In the genomic region with DNA sequence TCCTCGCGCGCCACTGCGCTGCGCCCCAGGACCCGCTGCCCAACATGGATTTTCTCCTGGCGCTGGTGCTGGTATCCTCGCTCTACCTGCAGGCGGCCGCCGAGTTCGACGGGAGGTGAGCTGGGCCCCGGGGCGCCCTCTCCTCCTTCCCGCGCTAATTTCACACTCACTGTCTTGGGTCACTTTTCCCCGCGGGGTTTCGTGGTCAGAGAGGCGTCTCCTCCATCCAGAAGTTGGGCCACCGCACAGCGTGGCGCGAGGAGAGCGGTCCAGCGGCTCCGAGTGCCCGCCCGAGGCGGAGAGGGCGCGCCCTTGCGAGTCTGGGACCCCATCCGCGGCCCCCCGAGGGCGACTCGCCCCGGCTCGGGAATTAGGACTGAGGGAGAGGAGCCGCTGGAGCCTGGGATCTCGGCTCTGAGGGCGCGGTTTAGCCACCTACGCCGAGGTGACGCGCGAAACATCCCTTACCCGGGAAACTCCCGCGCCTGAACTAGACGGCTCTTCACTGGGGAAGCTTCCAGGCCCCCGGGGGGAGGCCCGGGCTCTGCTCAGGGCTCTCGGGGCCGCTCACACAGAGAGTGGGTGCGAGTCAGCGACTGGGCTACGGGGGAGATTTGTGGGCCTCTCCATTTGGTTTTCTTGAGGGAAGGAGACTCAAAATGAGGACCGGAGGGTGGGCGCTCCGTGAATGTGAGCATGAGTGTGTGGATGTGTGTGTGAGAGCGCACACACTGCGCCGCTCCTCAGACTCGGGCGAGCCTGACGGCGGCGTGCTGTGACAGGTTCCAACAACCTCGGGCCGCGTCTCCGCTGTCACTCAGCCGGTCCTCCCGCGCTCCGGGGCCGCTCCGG, we compare ENCODE assay signal across 2 cellular contexts.
TF ChIP-seq lines count a peak whose summit lies in the region.

No MANE protein-coding gene starts in this region.

TF ChIP-seq in HEK293T, 16 proteins besides CTCF, POLR2A, EP300 and RAD21 (continued from another document):
- TF ChIP-seq FOXM1 (IDR thresholded peaks at IDR 0.05; ENCODE audit: borderline replicate concordance) (no peak), LEF1 (IDR thresholded peaks at IDR 0.05; ENCODE audit: borderline replicate concordance) (no peak), FOXA1 (IDR thresholded peaks at IDR 0.05) (no peak), ARNT (IDR thresholded peaks at IDR 0.05) (no peak), CTBP1 (IDR thresholded peaks at IDR 0.05; ENCODE audit: borderline replicate concordance) (no peak), BHLHE40 (IDR thresholded peaks at IDR 0.05; ENCODE audit: borderline replicate concordance) (no peak), FOXK2 (IDR thresholded peaks at IDR 0.05) (no peak)

TF ChIP-seq in H1, 55 proteins besides CTCF, POLR2A, EP300 and RAD21 (continued from another document):
- TF ChIP-seq CBX5 (IDR thresholded peaks at IDR 0.05; ENCODE audit: low read depth, low read length) (no peak), SUZ12 (IDR thresholded peaks at IDR 0.05; ENCODE audit: low read length) (peak; percentile 92), TBP (IDR thresholded peaks at IDR 0.05; ENCODE audit: low read depth, low read length) (no peak), PHF8 (conservative IDR thresholded peaks at IDR 0.05; ENCODE audit: low read depth, low read length) (no peak; the same call in 1 of the 2 replicates), EZH2 (IDR thresholded peaks at IDR 0.05; ENCODE audit: low read depth, low read length, severe bottlenecking) (peak; percentile 82), CTBP2 (IDR thresholded peaks at IDR 0.05; ENCODE audit: borderline replicate concordance, insufficient read depth, insufficient read length, low read length) (no peak), RBBP5 (IDR thresholded peaks at IDR 0.05; ENCODE audit: borderline replicate concordance, low read depth, low read length) (0 out of 2 replicates have a peak, but pooled peaks have one; percentile 29), SP2 (IDR thresholded peaks at IDR 0.05; ENCODE audit: low read length) (no peak), MAFK (IDR thresholded peaks at IDR 0.05; ENCODE audit: low read depth, low read length) (no peak), TEAD4 (IDR thresholded peaks at IDR 0.05; ENCODE audit: low read depth, low read length) (no peak), SP4 (IDR thresholded peaks at IDR 0.05; ENCODE audit: low read length) (no peak), SAP30 (IDR thresholded peaks at IDR 0.05; ENCODE audit: insufficient read depth, insufficient replicate concordance, low read length) (no peak), BCL11A (IDR thresholded peaks at IDR 0.05; ENCODE audit: low read depth in 2 of 2, low read length in 2 of 2) (no peak), KDM5A (IDR thresholded peaks at IDR 0.05; ENCODE audit: low read length) (no peak), TAF1 (IDR thresholded peaks at IDR 0.05; ENCODE audit: low read depth, low read length) (no peak), RXRA (IDR thresholded peaks at IDR 0.05; ENCODE audit: insufficient read depth, low read depth, low read length) (no peak), GTF2F1 (IDR thresholded peaks at IDR 0.05; ENCODE audit: borderline replicate concordance, low read depth, low read length) (no peak), HDAC6 (IDR thresholded peaks at IDR 0.05; ENCODE audit: low read depth, low read length) (no peak), TCF12 (IDR thresholded peaks at IDR 0.05; ENCODE audit: low read depth, low read length) (no peak), CEBPB (IDR thresholded peaks at IDR 0.05; ENCODE audit: low read depth, low read length) (no peak), HDAC2 (IDR thresholded peaks at IDR 0.05; ENCODE audit: borderline replicate concordance in 1 of 2, low read depth in 2 of 2, low read length in 2 of 2) (no peak), SRF (IDR thresholded peaks at IDR 0.05; ENCODE audit: low read depth, low read length) (no peak)
- TF ChIP-seq, protein P1, sequence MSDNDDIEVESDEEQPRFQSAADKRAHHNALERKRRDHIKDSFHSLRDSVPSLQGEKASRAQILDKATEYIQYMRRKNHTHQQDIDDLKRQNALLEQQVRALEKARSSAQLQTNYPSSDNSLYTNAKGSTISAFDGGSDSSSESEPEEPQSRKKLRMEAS (IDR thresholded peaks at IDR 0.05), result peak; percentile 35; the same call in 1 of the 2 replicates
- TF ChIP-seq, protein P2, sequence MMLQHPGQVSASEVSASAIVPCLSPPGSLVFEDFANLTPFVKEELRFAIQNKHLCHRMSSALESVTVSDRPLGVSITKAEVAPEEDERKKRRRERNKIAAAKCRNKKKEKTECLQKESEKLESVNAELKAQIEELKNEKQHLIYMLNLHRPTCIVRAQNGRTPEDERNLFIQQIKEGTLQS (IDR thresholded peaks at IDR 0.05; ENCODE audit: insufficient read depth, low read depth, low read length), result no peak
- TF ChIP-seq, protein P3, sequence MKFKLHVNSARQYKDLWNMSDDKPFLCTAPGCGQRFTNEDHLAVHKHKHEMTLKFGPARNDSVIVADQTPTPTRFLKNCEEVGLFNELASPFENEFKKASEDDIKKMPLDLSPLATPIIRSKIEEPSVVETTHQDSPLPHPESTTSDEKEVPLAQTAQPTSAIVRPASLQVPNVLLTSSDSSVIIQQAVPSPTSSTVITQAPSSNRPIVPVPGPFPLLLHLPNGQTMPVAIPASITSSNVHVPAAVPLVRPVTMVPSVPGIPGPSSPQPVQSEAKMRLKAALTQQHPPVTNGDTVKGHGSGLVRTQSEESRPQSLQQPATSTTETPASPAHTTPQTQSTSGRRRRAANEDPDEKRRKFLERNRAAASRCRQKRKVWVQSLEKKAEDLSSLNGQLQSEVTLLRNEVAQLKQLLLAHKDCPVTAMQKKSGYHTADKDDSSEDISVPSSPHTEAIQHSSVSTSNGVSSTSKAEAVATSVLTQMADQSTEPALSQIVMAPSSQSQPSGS (IDR thresholded peaks at IDR 0.05; ENCODE audit: low read length), result no peak
- TF ChIP-seq, protein P4, sequence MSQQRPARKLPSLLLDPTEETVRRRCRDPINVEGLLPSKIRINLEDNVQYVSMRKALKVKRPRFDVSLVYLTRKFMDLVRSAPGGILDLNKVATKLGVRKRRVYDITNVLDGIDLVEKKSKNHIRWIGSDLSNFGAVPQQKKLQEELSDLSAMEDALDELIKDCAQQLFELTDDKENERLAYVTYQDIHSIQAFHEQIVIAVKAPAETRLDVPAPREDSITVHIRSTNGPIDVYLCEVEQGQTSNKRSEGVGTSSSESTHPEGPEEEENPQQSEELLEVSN (IDR thresholded peaks at IDR 0.05), result peak; percentile 82
TF ChIP-seq in H1: peak in this region for 8.
